ENCODE assay signal across 1 cellular context in genomic region chr11:75347781-75348613, GRCh38.
TF ChIP-seq lines count a peak whose summit lies in the region.

No MANE protein-coding gene starts in this region.

TF ChIP-seq in K562, 482 proteins besides CTCF, POLR2A, EP300 and RAD21 (continues in another document):
- no peak for TF ChIP-seq HINFP (tag; conservative IDR thresholded peaks at IDR 0.05; ENCODE audit: low read depth)
- TF ChIP-seq NFE2L1 (tag; IDR thresholded peaks at IDR 0.05; ENCODE audit: borderline replicate concordance, low read depth): no peak
- TF ChIP-seq USF1 (CRISPR knock-in tag; IDR thresholded peaks at IDR 0.05): no peak
- no peak for TF ChIP-seq BCL6 (CRISPR knock-in tag; IDR thresholded peaks at IDR 0.05)
- TF ChIP-seq FOSL1 (tag; conservative IDR thresholded peaks at IDR 0.05): peak; percentile 18; the same call in 1 of the 2 replicates
- no peak; a peak in 1 of 4 replicates for TF ChIP-seq FOXK2 (conservative IDR thresholded peaks at IDR 0.05 in 1 of 2, IDR thresholded peaks at IDR 0.05 in 1 of 2; ENCODE audit: low read depth in 2 of 2)
- no peak for TF ChIP-seq RCOR1 (IDR thresholded peaks at IDR 0.05; ENCODE audit: borderline replicate concordance in 1 of 2, low read depth in 2 of 2, low read length in 2 of 2)
- no peak for TF ChIP-seq ELK1 (CRISPR knock-in tag; IDR thresholded peaks at IDR 0.05)
- no peak for TF ChIP-seq ZNF780A (CRISPR knock-in tag; IDR thresholded peaks at IDR 0.05)
- no peak for TF ChIP-seq KLF6 (CRISPR knock-in tag; IDR thresholded peaks at IDR 0.05; ENCODE audit: borderline replicate concordance)
- 0 out of 2 replicates have a peak, but pooled peaks have one; percentile 43 for TF ChIP-seq ZBTB9 (CRISPR knock-in tag; IDR thresholded peaks at IDR 0.05)
- TF ChIP-seq ETV5 (CRISPR knock-in tag; IDR thresholded peaks at IDR 0.05; ENCODE audit: low read depth): no peak
- TF ChIP-seq DMBX1 (CRISPR knock-in tag; IDR thresholded peaks at IDR 0.05; ENCODE audit: borderline replicate concordance): 0 out of 2 replicates have a peak, but pooled peaks have one; percentile 38
- TF ChIP-seq SLC30A9 (CRISPR knock-in tag; IDR thresholded peaks at IDR 0.05): no peak
- no peak for TF ChIP-seq ZNF778 (CRISPR knock-in tag; IDR thresholded peaks at IDR 0.05)
- TF ChIP-seq MTF1 (CRISPR knock-in tag; IDR thresholded peaks at IDR 0.05; ENCODE audit: borderline replicate concordance): no peak
- TF ChIP-seq CREB5 (CRISPR knock-in tag; IDR thresholded peaks at IDR 0.05): no peak
- TF ChIP-seq HDAC1 (IDR thresholded peaks at IDR 0.05): 0 out of 4 replicates have a peak, but pooled peaks of 1 of the 2 experiments have one; percentile 33
- no peak for TF ChIP-seq THAP12 (CRISPR knock-in tag; IDR thresholded peaks at IDR 0.05)
- peak; percentile 43 for TF ChIP-seq TCF3 (CRISPR knock-in tag; IDR thresholded peaks at IDR 0.05)
- no peak for TF ChIP-seq CHAMP1 (IDR thresholded peaks at IDR 0.05)
- no peak for TF ChIP-seq MCM3 (IDR thresholded peaks at IDR 0.05)
- TF ChIP-seq SRSF1 (IDR thresholded peaks at IDR 0.05; ENCODE audit: low read depth, low read length): no peak
- no peak for TF ChIP-seq CREBBP (IDR thresholded peaks at IDR 0.05; ENCODE audit: low read depth, low read length)
- peak; percentile 53 for TF ChIP-seq ARID1B (IDR thresholded peaks at IDR 0.05)
- TF ChIP-seq CBFA2T3 (IDR thresholded peaks at IDR 0.05): peak; percentile 27
- no peak for TF ChIP-seq XRCC5 (IDR thresholded peaks at IDR 0.05; ENCODE audit: low read depth, low read length)
- TF ChIP-seq AFF1 (IDR thresholded peaks at IDR 0.05; ENCODE audit: low read depth in 1 of 2, partially characterized antibody in 2 of 2): no peak
- TF ChIP-seq SMAD4 (CRISPR knock-in tag; conservative IDR thresholded peaks at IDR 0.05): peak; percentile 23; the same call in 1 of the 2 replicates
- peak; percentile 12; the same call in 1 of the 2 replicates for TF ChIP-seq CXXC5 (CRISPR knock-in tag; IDR thresholded peaks at IDR 0.05)
- TF ChIP-seq TFE3 (CRISPR knock-in tag; IDR thresholded peaks at IDR 0.05): no peak
- no peak for TF ChIP-seq FIP1L1 (IDR thresholded peaks at IDR 0.05; ENCODE audit: low read depth, low read length, poor library complexity, severe bottlenecking)
